ENCODE assay signal across 18 cellular contexts in genomic region chr14:81382517-81383225, GRCh38. TPM values are rescaled to one million over a fixed set of nuclear protein-coding genes. Genes with fewer than 3 reads are reported as not detected.
A peak's percentile ranks its signal among the peaks of the same experiment; 100 is the strongest.
DNase-seq lines count a peak whose midpoint lies in the region; ATAC-seq and TF ChIP-seq lines count a peak whose summit lies in the region.
"Had no signal": no experiment of that assay in that cellular context is flagged by ENCODE, and none has a peak within 500 bp of the region (broad histone marks: within the 10 kb centered on the region; RNA-seq: fewer than 3 reads in every experiment).

No MANE protein-coding gene starts in this region.

- H3K4me3 Mint-ChIP-seq in type B pancreatic cell = no peak overlapping the region
- H3K4me3 Mint-ChIP-seq: CD8-positive, alpha-beta memory T cell had no signal

- DNase-seq in RWPE2 (ENCODE audit: low spot score) (no peak), caudate nucleus (lab: John Stamatoyannopoulos, UW) (peak in 5 of 61 donors; percentile 7 to 42 (median 11)), type B pancreatic cell (ENCODE audit: extremely low spot score, unreplicated experiment) (no peak), DMS 273 (lab: John Stamatoyannopoulos, UW; ENCODE audit: unreplicated experiment) (no peak), MG63 (no peak), AG08395 (ENCODE audit: low spot score) (no peak)
- DNase-seq: CD8-positive, alpha-beta memory T cell; DND-41; GOT3; NCI-H1105 treated with DMSO at 0.1 percent for 48 hours; NCI-H1694 treated with DMSO at 0.1 percent for 48 hours; NCI-H2107; NCI-H2227 treated with DMSO at 0.1 percent for 48 hours; NCI-H524 treated with DMSO at 0.1 percent for 48 hours; SIG-M5; SW 1271 had no signal

- H3K9me3 ChIP-seq in RWPE2 (ENCODE audit: severe bottlenecking) (no peaks in the 10 kb centered on the region), MG63 (no peaks in the 10 kb centered on the region)

- H3K27ac ChIP-seq in RWPE2 (ENCODE audit: poor library complexity, severe bottlenecking) (peak overlapping the region; percentile 58), caudate nucleus (ENCODE audit: low read depth, low read length) (peak overlapping the region; percentile 27), layer of hippocampus (ENCODE audit: low read depth, low read length) (peak overlapping the region; percentile 5)

- peaks cover 10% of the 10 kb centered on the region for H3K4me1 ChIP-seq in RWPE2 (ENCODE audit: insufficient read depth, poor library complexity, severe bottlenecking)

- H3K4me1 Mint-ChIP-seq in type B pancreatic cell (ENCODE audit: unreplicated experiment) = peaks cover 11% of the 10 kb centered on the region
- H3K4me1 Mint-ChIP-seq: CD8-positive, alpha-beta memory T cell had no signal

- peaks cover 4% of the 10 kb centered on the region for H3K9me3 Mint-ChIP-seq in type B pancreatic cell

- no peak for TF ChIP-seq CTCF in RWPE2 (IDR thresholded peaks at IDR 0.05; ENCODE audit: poor library complexity, severe bottlenecking)
- no peak for TF ChIP-seq CTCF in type B pancreatic cell (conservative IDR thresholded peaks at IDR 0.05)

- H3K27me3 ChIP-seq in RWPE2 (ENCODE audit: insufficient read depth, poor library complexity, severe bottlenecking) = no peaks in the 10 kb centered on the region
- H3K27me3 ChIP-seq in layer of hippocampus (ENCODE audit: control insufficient read depth, insufficient read depth, low read length) = no peaks in the 10 kb centered on the region
- H3K27me3 ChIP-seq in MG63 = no peaks in the 10 kb centered on the region

- no peaks in the 10 kb centered on the region for H3K27me3 Mint-ChIP-seq in type B pancreatic cell

- H3K36me3 ChIP-seq in RWPE2 (ENCODE audit: low read depth) (no peaks in the 10 kb centered on the region), MG63 (no peaks in the 10 kb centered on the region)

- no peak overlapping the region for H3K4me3 ChIP-seq in RWPE2 (ENCODE audit: severe bottlenecking)
- H3K4me3 ChIP-seq in MG63 = no peak overlapping the region
- H3K4me3 ChIP-seq: GM12878 had no signal

- H3K27ac Mint-ChIP-seq in type B pancreatic cell = peak overlapping the region; percentile 2
- H3K27ac Mint-ChIP-seq: CD8-positive, alpha-beta memory T cell had no signal

- peaks cover 14% of the 10 kb centered on the region for H3K36me3 Mint-ChIP-seq in type B pancreatic cell
- H3K36me3 Mint-ChIP-seq: CD8-positive, alpha-beta memory T cell had no signal

- ATAC-seq in RWPE2 (ENCODE audit: low read depth) = peak; percentile 79
- ATAC-seq: GM12878 had no signal

RNA-seq across cellular contexts. Expression of gene STON2, which starts 17.5 kb away (rescaled TPM):
- 40.4 and 105 TPM in 2 replicates for total RNA-seq in type B pancreatic cell (ENCODE audit: low replicate concordance)
- total RNA-seq in MG63 (2014; rRNA removed; shearing (Covaris generic); ENCODE audit: low replicate concordance) = not detected in 2 replicates

Comparison
In these comparisons a context has a peak if more than half of its experiments do, and no peak if none do; other contexts are left out.
1. H3K27ac ChIP-seq: peak in every context shown above with its lines; median percentile 58 in RWPE2; 27 in caudate nucleus; 5 in layer of hippocampus.
2. RNA of gene STON2, which starts 17.5 kb away (total RNA-seq): 40.4 to 105 TPM in type B pancreatic cell; not detected in MG63; every median in the first group is over 10 times any median in the second.